In the genomic region with DNA sequence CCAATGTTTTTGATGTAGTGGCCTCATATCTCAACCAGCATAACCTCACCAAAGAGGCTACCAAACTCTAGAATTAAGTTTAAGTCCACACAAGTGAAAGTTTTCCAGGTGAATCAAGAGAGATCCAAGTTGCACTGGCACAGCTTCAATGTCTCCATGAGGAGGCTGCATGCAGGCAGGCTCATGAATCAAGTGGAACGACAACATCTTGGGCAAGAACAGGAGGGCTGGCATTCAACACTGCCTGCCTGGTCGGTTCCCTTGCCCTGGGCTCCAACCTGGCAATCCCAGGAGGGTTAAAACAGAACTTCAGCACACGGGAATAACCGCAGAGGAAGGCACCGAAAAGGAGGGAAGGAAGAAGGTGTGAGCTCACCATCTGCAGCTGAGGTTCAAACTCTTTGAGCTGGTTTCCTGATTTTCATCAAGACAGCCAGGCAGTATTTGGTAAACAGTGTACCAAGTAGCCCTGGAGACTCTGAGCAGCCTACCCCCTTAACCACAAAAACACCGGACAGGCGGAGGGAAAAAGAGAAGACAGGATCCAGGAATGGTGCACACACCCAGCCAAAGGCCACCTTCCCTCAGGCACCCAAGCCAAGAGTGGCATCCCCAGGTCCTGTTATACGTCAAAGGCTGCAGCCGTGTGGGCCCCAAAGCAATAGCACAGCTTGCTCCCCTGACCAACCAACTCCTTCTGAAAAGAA, we compare ENCODE assay signal across 2 cellular contexts.
TF ChIP-seq lines count a peak whose summit lies in the region.

No MANE protein-coding gene starts in this region.

TF ChIP-seq in SK-N-SH, 30 proteins besides CTCF, POLR2A, EP300 and RAD21 (continued from another document):
- TF ChIP-seq, protein P1, sequence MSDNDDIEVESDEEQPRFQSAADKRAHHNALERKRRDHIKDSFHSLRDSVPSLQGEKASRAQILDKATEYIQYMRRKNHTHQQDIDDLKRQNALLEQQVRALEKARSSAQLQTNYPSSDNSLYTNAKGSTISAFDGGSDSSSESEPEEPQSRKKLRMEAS (IDR thresholded peaks at IDR 0.05; ENCODE audit: low read depth): no peak
- TF ChIP-seq RCOR1 (IDR thresholded peaks at IDR 0.05; ENCODE audit: low read length) (no peak), FOXM1 (IDR thresholded peaks at IDR 0.05; ENCODE audit: low read depth) (no peak), TAF1 (IDR thresholded peaks at IDR 0.05; ENCODE audit: borderline replicate concordance, low read depth, low read length) (no peak), MEF2A (IDR thresholded peaks at IDR 0.05; ENCODE audit: borderline replicate concordance, low read depth) (no peak), NRF1 (IDR thresholded peaks at IDR 0.05; ENCODE audit: low read depth, low read length) (no peak), GATA2 (CRISPR knock-in tag; IDR thresholded peaks at IDR 0.05) (no peak)
- TF ChIP-seq, protein P2, sequence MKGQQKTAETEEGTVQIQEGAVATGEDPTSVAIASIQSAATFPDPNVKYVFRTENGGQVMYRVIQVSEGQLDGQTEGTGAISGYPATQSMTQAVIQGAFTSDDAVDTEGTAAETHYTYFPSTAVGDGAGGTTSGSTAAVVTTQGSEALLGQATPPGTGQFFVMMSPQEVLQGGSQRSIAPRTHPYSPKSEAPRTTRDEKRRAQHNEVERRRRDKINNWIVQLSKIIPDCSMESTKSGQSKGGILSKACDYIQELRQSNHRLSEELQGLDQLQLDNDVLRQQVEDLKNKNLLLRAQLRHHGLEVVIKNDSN (IDR thresholded peaks at IDR 0.05; ENCODE audit: borderline replicate concordance, low read depth): no peak

TF ChIP-seq in SK-N-SH treated with all-trans-retinoic acid at 6 μM for 48 hours, 23 proteins besides CTCF, POLR2A, EP300 and RAD21 (continued from another document):
- TF ChIP-seq, protein P3, sequence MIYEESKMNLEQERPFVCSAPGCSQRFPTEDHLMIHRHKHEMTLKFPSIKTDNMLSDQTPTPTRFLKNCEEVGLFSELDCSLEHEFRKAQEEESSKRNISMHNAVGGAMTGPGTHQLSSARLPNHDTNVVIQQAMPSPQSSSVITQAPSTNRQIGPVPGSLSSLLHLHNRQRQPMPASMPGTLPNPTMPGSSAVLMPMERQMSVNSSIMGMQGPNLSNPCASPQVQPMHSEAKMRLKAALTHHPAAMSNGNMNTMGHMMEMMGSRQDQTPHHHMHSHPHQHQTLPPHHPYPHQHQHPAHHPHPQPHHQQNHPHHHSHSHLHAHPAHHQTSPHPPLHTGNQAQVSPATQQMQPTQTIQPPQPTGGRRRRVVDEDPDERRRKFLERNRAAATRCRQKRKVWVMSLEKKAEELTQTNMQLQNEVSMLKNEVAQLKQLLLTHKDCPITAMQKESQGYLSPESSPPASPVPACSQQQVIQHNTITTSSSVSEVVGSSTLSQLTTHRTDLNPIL (CRISPR knock-in tag; IDR thresholded peaks at IDR 0.05; ENCODE audit: low read depth): no peak
- TF ChIP-seq ZFP3 (CRISPR knock-in tag; IDR thresholded peaks at IDR 0.05) (no peak), TCF4 (CRISPR knock-in tag; IDR thresholded peaks at IDR 0.05; ENCODE audit: borderline replicate concordance) (no peak), ARNTL (CRISPR knock-in tag; IDR thresholded peaks at IDR 0.05; ENCODE audit: borderline replicate concordance, low read depth) (no peak), TOX (CRISPR knock-in tag; IDR thresholded peaks at IDR 0.05; ENCODE audit: borderline replicate concordance) (no peak), RARB (CRISPR knock-in tag; IDR thresholded peaks at IDR 0.05) (no peak), OSR1 (CRISPR knock-in tag; IDR thresholded peaks at IDR 0.05) (no peak), ZNF70 (CRISPR knock-in tag; IDR thresholded peaks at IDR 0.05) (no peak)
- TF ChIP-seq, protein P4, sequence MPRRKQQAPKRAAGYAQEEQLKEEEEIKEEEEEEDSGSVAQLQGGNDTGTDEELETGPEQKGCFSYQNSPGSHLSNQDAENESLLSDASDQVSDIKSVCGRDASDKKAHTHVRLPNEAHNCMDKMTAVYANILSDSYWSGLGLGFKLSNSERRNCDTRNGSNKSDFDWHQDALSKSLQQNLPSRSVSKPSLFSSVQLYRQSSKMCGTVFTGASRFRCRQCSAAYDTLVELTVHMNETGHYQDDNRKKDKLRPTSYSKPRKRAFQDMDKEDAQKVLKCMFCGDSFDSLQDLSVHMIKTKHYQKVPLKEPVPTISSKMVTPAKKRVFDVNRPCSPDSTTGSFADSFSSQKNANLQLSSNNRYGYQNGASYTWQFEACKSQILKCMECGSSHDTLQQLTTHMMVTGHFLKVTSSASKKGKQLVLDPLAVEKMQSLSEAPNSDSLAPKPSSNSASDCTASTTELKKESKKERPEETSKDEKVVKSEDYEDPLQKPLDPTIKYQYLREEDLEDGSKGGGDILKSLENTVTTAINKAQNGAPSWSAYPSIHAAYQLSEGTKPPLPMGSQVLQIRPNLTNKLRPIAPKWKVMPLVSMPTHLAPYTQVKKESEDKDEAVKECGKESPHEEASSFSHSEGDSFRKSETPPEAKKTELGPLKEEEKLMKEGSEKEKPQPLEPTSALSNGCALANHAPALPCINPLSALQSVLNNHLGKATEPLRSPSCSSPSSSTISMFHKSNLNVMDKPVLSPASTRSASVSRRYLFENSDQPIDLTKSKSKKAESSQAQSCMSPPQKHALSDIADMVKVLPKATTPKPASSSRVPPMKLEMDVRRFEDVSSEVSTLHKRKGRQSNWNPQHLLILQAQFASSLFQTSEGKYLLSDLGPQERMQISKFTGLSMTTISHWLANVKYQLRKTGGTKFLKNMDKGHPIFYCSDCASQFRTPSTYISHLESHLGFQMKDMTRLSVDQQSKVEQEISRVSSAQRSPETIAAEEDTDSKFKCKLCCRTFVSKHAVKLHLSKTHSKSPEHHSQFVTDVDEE (CRISPR knock-in tag; IDR thresholded peaks at IDR 0.05): no peak
